Comparison of ENCODE assay signal across 9 cellular contexts in the genomic region with DNA sequence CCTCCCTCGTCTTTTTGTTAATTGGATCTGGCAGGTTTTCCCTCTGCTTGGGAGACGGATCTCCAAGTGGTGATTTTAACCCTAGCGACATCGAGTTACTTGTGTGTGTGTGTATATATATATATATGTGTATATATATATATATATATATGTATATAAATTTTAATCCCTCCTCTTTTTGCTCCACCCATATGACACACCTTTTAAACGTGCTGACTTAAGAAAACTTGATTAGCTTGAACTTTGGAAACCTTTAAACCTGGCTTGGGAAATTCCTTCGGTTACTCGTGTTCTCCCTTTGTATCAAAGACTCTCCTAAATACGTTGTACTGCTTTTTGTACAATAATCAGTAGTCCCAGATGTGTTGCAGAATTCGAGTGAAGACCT. TPM values are rescaled to one million over a fixed set of nuclear protein-coding genes. Genes with fewer than 3 reads are reported as not detected.
A peak's percentile ranks its signal among the peaks of the same experiment; 100 is the strongest.
DNase-seq lines count a peak whose midpoint lies in the region; TF ChIP-seq lines count a peak whose summit lies in the region.
"Had no signal": no experiment of that assay in that cellular context is flagged by ENCODE, and none has a peak within 500 bp of the region (broad histone marks: within the 10 kb centered on the region; RNA-seq: fewer than 3 reads in every experiment).

No MANE protein-coding gene starts in this region.

- peak overlapping the region; percentile 94 for H3K4me3 ChIP-seq in GM06990 (replicated peaks; ENCODE audit: low read depth, low read length)
- peak overlapping the region; percentile 82 to 96 (median 88) for H3K4me3 ChIP-seq in Peyer's patch
- H3K4me3 ChIP-seq in fibroblast of the aortic adventitia (ENCODE audit: low read depth, low read length) = peak overlapping the region; percentile 98
- H3K4me3 ChIP-seq in sigmoid colon = peak overlapping the region; percentile 76 to 100 (median 88)

- intact Hi-C loops in sigmoid colon (cut with DNase I) = loop anchor here (5.0 kb wide), 4 partner anchors 45 to 280 kb away; a partner anchor contains a TSS

- H3K27me3 Mint-ChIP-seq in activated T-cell treated with anti-CD3 and anti-CD28 coated beads, Interleukin-2, amount 50 U/mL, for 24 hours = no peaks in the 10 kb centered on the region
- H3K27me3 Mint-ChIP-seq: activated B cell treated with CpG ODN at 0.5 μM for 24 hours had no signal

- TF ChIP-seq EP300 in sigmoid colon (IDR thresholded peaks at IDR 0.05) = no peak

- DNase-seq in GM06990 (ENCODE audit: extremely low read depth, insufficient read length) (no peak), Peyer's patch (no peak), fibroblast of the aortic adventitia (ENCODE audit: low read depth) (no peak), sigmoid colon (no peak), GOT3 (lab: John Stamatoyannopoulos, UW) (no peak), NCI-H2196 treated with DMSO at 0.1 percent for 48 hours (lab: John Stamatoyannopoulos, UW; ENCODE audit: unreplicated experiment) (no peak), cerebellar cortex (ENCODE audit: low spot score) (no peak)
- no peak for DNase-seq in activated T-cell treated with anti-CD3 and anti-CD28 coated beads, Interleukin-2, amount 50 U/mL, for 24 hours
- DNase-seq: activated B cell treated with CpG ODN at 0.5 μM for 24 hours had no signal

- no peaks in the 10 kb centered on the region for H3K9me3 Mint-ChIP-seq in activated T-cell treated with anti-CD3 and anti-CD28 coated beads, Interleukin-2, amount 50 U/mL, for 24 hours
- H3K9me3 Mint-ChIP-seq: activated B cell treated with CpG ODN at 0.5 μM for 24 hours had no signal

- H3K27me3 ChIP-seq in GM06990 (replicated peaks; ENCODE audit: control insufficient read depth, insufficient read depth, low read length) (no peaks in the 10 kb centered on the region), Peyer's patch (no peaks in the 10 kb centered on the region), sigmoid colon (no peaks in the 10 kb centered on the region)

- no peaks in the 10 kb centered on the region for H3K9me3 ChIP-seq in Peyer's patch
- H3K9me3 ChIP-seq in sigmoid colon = no peaks in the 10 kb centered on the region

- no peak overlapping the region for H3K4me3 Mint-ChIP-seq in activated T-cell treated with anti-CD3 and anti-CD28 coated beads, Interleukin-2, amount 50 U/mL, for 24 hours
- H3K4me3 Mint-ChIP-seq: activated B cell treated with CpG ODN at 0.5 μM for 24 hours had no signal

- H3K4me1 ChIP-seq in Peyer's patch (peaks cover 0 to 47% (median 9%) of the 10 kb centered on the region in 4 donors), sigmoid colon (peaks cover 0 to 56% (median 48%) of the 10 kb centered on the region in 4 donors)

- peak in 1 of 2 donors; percentile 7 for TF ChIP-seq POLR2A in Peyer's patch (IDR thresholded peaks at IDR 0.05)
- TF ChIP-seq POLR2A in sigmoid colon (IDR thresholded peaks at IDR 0.05) = no peak

- WGBS in sigmoid colon, 2 donors = 1 to 6% methylated on average over 9 of the region's 9 CpGs

- H3K36me3 Mint-ChIP-seq in activated T-cell treated with anti-CD3 and anti-CD28 coated beads, Interleukin-2, amount 50 U/mL, for 24 hours (ENCODE audit: low read depth) = peaks cover 2% of the 10 kb centered on the region

- H3K36me3 ChIP-seq in GM06990 (ENCODE audit: control insufficient read depth, insufficient read depth, low read length) = no peaks in the 10 kb centered on the region; the same call in 1 of the 2 replicates
- H3K36me3 ChIP-seq in Peyer's patch = no peaks in the 10 kb centered on the region
- H3K36me3 ChIP-seq in sigmoid colon = no peaks in the 10 kb centered on the region

- H3K27ac ChIP-seq in Peyer's patch (peak overlapping the region; percentile 95 to 98 (median 97)), sigmoid colon (peak overlapping the region; percentile 93 to 98 (median 96))

- peaks cover 47% of the 10 kb centered on the region for H3K4me1 Mint-ChIP-seq in activated T-cell treated with anti-CD3 and anti-CD28 coated beads, Interleukin-2, amount 50 U/mL, for 24 hours (ENCODE audit: low read depth)

- H3K27ac Mint-ChIP-seq in activated T-cell treated with anti-CD3 and anti-CD28 coated beads, Interleukin-2, amount 50 U/mL, for 24 hours = no peak overlapping the region
- H3K27ac Mint-ChIP-seq: activated B cell treated with CpG ODN at 0.5 μM for 24 hours had no signal

- TF ChIP-seq CTCF in GM06990 (IDR thresholded peaks at IDR 0.05; ENCODE audit: insufficient read depth, low read length, poor library complexity, severe bottlenecking) (no peak), Peyer's patch (IDR thresholded peaks at IDR 0.05) (no peak), fibroblast of the aortic adventitia (IDR thresholded peaks at IDR 0.05; ENCODE audit: insufficient read depth, low read length) (no peak), sigmoid colon (IDR thresholded peaks at IDR 0.05) (no peak)

RNA-seq across cellular contexts. Expression of a gene that starts 1.2 kb away (rescaled TPM):
- 100 to 1,000 TPM in 1 of 4 donors, 10 to 100 TPM in 3; 58.6 to 101 (median 75.6) TPM for total RNA-seq in Peyer's patch
- total RNA-seq in fibroblast of the aortic adventitia (ENCODE audit: low replicate concordance) = 78.1 and 112 TPM in 2 replicates
- 100 to 1,000 TPM in 2 of 4 donors, 10 to 100 TPM in 2; 85.8 to 116 (median 101) TPM for total RNA-seq in sigmoid colon
- polyA plus RNA-seq in sigmoid colon = 100 to 1,000 TPM in 2 of 3 donors, 10 to 100 TPM in 1; 44.6 to 123 (median 108) TPM
